In the genomic region with DNA sequence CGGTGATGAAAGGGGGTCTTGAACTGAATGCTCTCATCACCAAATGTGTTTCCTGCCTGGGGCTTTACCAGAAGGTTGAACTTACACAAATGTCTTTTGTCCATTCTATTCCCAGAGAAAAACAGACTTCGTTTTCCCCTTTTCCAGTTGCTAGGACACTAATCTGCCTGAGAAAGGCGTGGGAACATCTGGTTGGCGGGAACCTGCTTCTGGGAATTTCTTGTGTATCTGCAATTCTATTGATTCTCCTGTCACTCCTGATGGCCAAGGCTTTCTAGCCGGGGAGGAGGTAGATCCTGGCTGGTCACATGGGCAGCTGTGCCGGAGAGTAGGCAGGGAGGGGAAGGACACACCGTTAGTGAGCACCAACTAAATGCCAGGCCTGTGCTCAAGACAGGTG, we compare ENCODE assay signal across 1 cellular context.
TF ChIP-seq lines count a peak whose summit lies in the region.

No MANE protein-coding gene starts in this region.

TF ChIP-seq in K562, 482 proteins besides CTCF, POLR2A, EP300 and RAD21 (continued from another document):
- TF ChIP-seq, protein P1, sequence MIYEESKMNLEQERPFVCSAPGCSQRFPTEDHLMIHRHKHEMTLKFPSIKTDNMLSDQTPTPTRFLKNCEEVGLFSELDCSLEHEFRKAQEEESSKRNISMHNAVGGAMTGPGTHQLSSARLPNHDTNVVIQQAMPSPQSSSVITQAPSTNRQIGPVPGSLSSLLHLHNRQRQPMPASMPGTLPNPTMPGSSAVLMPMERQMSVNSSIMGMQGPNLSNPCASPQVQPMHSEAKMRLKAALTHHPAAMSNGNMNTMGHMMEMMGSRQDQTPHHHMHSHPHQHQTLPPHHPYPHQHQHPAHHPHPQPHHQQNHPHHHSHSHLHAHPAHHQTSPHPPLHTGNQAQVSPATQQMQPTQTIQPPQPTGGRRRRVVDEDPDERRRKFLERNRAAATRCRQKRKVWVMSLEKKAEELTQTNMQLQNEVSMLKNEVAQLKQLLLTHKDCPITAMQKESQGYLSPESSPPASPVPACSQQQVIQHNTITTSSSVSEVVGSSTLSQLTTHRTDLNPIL (CRISPR knock-in tag; IDR thresholded peaks at IDR 0.05) = no peak
- no peak for TF ChIP-seq SRSF9 (IDR thresholded peaks at IDR 0.05; ENCODE audit: borderline replicate concordance, low read depth, low read length)
